1 cellular context compared by ENCODE assay signal in the genomic region with DNA sequence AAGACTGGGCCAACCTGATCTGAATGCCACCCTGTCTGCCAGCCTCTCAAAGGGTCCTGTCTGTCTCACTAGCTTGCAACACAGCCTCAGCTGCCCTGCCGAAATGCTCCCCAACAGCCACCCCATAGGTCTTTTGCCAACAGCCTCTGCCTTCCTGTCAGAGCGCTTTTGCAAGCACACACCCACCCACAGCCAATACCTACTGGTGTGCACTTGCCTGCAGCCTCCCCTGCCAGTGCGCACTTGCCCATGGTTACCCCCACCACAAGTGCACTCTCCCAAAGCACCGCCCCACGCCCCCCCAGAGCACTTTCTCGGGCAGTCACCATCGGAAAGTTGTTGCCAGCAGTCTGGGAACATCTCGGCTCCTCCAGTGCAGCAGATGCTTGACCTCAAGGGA.
TF ChIP-seq lines count a peak whose summit lies in the region.

No MANE protein-coding gene starts in this region.

TF ChIP-seq in GM23338, 12 proteins besides CTCF, POLR2A, EP300 and RAD21 (continued from another document):
- TF ChIP-seq, protein P1, sequence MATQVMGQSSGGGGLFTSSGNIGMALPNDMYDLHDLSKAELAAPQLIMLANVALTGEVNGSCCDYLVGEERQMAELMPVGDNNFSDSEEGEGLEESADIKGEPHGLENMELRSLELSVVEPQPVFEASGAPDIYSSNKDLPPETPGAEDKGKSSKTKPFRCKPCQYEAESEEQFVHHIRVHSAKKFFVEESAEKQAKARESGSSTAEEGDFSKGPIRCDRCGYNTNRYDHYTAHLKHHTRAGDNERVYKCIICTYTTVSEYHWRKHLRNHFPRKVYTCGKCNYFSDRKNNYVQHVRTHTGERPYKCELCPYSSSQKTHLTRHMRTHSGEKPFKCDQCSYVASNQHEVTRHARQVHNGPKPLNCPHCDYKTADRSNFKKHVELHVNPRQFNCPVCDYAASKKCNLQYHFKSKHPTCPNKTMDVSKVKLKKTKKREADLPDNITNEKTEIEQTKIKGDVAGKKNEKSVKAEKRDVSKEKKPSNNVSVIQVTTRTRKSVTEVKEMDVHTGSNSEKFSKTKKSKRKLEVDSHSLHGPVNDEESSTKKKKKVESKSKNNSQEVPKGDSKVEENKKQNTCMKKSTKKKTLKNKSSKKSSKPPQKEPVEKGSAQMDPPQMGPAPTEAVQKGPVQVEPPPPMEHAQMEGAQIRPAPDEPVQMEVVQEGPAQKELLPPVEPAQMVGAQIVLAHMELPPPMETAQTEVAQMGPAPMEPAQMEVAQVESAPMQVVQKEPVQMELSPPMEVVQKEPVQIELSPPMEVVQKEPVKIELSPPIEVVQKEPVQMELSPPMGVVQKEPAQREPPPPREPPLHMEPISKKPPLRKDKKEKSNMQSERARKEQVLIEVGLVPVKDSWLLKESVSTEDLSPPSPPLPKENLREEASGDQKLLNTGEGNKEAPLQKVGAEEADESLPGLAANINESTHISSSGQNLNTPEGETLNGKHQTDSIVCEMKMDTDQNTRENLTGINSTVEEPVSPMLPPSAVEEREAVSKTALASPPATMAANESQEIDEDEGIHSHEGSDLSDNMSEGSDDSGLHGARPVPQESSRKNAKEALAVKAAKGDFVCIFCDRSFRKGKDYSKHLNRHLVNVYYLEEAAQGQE (IDR thresholded peaks at IDR 0.05; ENCODE audit: unreplicated experiment): no peak
